Comparison of ENCODE assay signal across 1 cellular context in the genomic region with DNA sequence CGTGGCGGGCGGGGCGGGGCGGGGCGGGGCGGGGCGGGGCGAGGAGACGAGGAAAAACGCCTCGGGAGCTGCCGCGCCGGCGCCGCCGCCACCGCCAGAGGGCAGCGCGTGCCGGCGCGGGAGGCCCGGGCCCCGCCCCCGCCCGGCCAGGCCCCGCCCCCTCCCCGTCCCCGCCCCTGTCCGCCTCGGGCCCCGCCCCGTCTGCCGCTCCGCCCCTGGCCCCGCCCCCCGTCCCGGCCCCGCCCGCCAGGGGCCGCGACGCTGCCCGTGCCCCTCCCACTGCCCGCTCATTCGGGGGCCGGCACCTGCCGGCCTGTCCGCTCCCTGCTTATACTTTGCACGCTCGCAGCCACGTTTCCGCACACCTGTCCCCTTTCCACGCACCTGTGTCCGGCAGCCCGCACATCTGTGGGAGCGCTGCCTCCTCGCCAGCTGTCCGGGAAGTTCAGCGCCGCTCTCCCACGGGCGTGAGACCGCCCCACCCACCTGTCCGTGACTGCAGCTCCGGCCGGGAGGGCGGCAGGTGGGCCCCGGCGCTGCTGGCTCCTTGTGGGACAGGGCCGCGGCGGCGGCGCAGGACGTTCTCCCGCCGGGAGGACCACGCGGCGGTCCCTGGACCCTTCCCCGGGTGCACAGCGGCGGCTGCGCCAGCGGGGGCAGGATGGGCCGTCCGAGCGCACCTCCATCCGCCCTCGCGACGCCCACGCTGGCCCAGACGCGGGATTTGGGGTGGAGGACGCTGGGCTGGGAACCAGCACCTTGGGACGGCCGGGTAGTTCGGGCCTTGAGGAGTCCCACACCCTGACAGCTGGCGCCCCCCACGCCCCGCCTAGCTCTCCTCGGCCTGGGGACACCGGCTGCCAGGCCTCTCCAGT.
A peak's percentile ranks its signal among the peaks of the same experiment; 100 is the strongest.
TF ChIP-seq lines count a peak whose summit lies in the region.

No MANE protein-coding gene starts in this region.

TF ChIP-seq in HepG2, 621 proteins besides CTCF, POLR2A, EP300 and RAD21 (continued from another document and continues in another):
- TF ChIP-seq, protein P1, sequence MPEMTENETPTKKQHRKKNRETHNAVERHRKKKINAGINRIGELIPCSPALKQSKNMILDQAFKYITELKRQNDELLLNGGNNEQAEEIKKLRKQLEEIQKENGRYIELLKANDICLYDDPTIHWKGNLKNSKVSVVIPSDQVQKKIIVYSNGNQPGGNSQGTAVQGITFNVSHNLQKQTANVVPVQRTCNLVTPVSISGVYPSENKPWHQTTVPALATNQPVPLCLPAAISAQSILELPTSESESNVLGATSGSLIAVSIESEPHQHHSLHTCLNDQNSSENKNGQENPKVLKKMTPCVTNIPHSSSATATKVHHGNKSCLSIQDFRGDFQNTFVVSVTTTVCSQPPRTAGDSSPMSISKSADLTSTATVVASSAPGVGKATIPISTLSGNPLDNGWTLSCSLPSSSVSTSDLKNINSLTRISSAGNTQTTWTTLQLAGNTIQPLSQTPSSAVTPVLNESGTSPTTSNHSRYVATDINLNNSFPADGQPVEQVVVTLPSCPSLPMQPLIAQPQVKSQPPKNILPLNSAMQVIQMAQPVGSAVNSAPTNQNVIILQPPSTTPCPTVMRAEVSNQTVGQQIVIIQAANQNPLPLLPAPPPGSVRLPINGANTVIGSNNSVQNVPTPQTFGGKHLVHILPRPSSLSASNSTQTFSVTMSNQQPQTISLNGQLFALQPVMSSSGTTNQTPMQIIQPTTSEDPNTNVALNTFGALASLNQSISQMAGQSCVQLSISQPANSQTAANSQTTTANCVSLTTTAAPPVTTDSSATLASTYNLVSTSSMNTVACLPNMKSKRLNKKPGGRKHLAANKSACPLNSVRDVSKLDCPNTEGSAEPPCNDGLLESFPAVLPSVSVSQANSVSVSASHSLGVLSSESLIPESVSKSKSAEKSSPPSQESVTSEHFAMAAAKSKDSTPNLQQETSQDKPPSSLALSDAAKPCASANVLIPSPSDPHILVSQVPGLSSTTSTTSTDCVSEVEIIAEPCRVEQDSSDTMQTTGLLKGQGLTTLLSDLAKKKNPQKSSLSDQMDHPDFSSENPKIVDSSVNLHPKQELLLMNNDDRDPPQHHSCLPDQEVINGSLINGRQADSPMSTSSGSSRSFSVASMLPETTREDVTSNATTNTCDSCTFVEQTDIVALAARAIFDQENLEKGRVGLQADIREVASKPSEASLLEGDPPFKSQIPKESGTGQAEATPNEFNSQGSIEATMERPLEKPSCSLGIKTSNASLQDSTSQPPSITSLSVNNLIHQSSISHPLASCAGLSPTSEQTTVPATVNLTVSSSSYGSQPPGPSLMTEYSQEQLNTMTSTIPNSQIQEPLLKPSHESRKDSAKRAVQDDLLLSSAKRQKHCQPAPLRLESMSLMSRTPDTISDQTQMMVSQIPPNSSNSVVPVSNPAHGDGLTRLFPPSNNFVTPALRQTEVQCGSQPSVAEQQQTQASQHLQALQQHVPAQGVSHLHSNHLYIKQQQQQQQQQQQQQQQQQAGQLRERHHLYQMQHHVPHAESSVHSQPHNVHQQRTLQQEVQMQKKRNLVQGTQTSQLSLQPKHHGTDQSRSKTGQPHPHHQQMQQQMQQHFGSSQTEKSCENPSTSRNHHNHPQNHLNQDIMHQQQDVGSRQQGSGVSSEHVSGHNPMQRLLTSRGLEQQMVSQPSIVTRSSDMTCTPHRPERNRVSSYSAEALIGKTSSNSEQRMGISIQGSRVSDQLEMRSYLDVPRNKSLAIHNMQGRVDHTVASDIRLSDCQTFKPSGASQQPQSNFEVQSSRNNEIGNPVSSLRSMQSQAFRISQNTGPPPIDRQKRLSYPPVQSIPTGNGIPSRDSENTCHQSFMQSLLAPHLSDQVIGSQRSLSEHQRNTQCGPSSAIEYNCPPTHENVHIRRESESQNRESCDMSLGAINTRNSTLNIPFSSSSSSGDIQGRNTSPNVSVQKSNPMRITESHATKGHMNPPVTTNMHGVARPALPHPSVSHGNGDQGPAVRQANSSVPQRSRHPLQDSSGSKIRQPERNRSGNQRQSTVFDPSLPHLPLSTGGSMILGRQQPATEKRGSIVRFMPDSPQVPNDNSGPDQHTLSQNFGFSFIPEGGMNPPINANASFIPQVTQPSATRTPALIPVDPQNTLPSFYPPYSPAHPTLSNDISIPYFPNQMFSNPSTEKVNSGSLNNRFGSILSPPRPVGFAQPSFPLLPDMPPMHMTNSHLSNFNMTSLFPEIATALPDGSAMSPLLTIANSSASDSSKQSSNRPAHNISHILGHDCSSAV (CRISPR knock-in tag; IDR thresholded peaks at IDR 0.05; ENCODE audit: borderline replicate concordance): no peak
- TF ChIP-seq ZNF180 (CRISPR knock-in tag; IDR thresholded peaks at IDR 0.05; ENCODE audit: borderline replicate concordance, low read depth) (no peak), ZNF780A (CRISPR knock-in tag; IDR thresholded peaks at IDR 0.05) (0 out of 2 replicates have a peak, but pooled peaks have one; percentile 32), ZNF652 (CRISPR knock-in tag; IDR thresholded peaks at IDR 0.05; ENCODE audit: borderline replicate concordance, low read depth) (no peak), ZNF672 (CRISPR knock-in tag; IDR thresholded peaks at IDR 0.05) (no peak), RNF2 (conservative IDR thresholded peaks at IDR 0.05; ENCODE audit: low read depth) (no peak; the same call in 1 of the 2 replicates), RFXANK (CRISPR knock-in tag; IDR thresholded peaks at IDR 0.05) (no peak), GTF2F1 (IDR thresholded peaks at IDR 0.05; ENCODE audit: low read length) (no peak), IKZF1 (IDR thresholded peaks at IDR 0.05) (no peak), CBX5 (CRISPR knock-in tag; IDR thresholded peaks at IDR 0.05; ENCODE audit: borderline replicate concordance) (no peak), CBFB (CRISPR knock-in tag; IDR thresholded peaks at IDR 0.05) (no peak), ZSCAN29 (CRISPR knock-in tag; conservative IDR thresholded peaks at IDR 0.05) (no peak), ZNF562 (CRISPR knock-in tag; IDR thresholded peaks at IDR 0.05; ENCODE audit: borderline replicate concordance) (no peak), ZNF790 (CRISPR knock-in tag; IDR thresholded peaks at IDR 0.05; ENCODE audit: borderline replicate concordance) (no peak), PHB2 (IDR thresholded peaks at IDR 0.05; ENCODE audit: partially characterized antibody) (no peak), ZNF251 (CRISPR knock-in tag; IDR thresholded peaks at IDR 0.05) (no peak), MAFG (CRISPR knock-in tag; IDR thresholded peaks at IDR 0.05) (no peak)
- TF ChIP-seq, protein P2, sequence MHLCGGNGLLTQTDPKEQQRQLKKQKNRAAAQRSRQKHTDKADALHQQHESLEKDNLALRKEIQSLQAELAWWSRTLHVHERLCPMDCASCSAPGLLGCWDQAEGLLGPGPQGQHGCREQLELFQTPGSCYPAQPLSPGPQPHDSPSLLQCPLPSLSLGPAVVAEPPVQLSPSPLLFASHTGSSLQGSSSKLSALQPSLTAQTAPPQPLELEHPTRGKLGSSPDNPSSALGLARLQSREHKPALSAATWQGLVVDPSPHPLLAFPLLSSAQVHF (CRISPR knock-in tag; IDR thresholded peaks at IDR 0.05): no peak; the same call in 1 of the 2 replicates
- TF ChIP-seq, protein P3, sequence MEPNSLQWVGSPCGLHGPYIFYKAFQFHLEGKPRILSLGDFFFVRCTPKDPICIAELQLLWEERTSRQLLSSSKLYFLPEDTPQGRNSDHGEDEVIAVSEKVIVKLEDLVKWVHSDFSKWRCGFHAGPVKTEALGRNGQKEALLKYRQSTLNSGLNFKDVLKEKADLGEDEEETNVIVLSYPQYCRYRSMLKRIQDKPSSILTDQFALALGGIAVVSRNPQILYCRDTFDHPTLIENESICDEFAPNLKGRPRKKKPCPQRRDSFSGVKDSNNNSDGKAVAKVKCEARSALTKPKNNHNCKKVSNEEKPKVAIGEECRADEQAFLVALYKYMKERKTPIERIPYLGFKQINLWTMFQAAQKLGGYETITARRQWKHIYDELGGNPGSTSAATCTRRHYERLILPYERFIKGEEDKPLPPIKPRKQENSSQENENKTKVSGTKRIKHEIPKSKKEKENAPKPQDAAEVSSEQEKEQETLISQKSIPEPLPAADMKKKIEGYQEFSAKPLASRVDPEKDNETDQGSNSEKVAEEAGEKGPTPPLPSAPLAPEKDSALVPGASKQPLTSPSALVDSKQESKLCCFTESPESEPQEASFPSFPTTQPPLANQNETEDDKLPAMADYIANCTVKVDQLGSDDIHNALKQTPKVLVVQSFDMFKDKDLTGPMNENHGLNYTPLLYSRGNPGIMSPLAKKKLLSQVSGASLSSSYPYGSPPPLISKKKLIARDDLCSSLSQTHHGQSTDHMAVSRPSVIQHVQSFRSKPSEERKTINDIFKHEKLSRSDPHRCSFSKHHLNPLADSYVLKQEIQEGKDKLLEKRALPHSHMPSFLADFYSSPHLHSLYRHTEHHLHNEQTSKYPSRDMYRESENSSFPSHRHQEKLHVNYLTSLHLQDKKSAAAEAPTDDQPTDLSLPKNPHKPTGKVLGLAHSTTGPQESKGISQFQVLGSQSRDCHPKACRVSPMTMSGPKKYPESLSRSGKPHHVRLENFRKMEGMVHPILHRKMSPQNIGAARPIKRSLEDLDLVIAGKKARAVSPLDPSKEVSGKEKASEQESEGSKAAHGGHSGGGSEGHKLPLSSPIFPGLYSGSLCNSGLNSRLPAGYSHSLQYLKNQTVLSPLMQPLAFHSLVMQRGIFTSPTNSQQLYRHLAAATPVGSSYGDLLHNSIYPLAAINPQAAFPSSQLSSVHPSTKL (CRISPR knock-in tag; IDR thresholded peaks at IDR 0.05): no peak
- TF ChIP-seq, protein P4, sequence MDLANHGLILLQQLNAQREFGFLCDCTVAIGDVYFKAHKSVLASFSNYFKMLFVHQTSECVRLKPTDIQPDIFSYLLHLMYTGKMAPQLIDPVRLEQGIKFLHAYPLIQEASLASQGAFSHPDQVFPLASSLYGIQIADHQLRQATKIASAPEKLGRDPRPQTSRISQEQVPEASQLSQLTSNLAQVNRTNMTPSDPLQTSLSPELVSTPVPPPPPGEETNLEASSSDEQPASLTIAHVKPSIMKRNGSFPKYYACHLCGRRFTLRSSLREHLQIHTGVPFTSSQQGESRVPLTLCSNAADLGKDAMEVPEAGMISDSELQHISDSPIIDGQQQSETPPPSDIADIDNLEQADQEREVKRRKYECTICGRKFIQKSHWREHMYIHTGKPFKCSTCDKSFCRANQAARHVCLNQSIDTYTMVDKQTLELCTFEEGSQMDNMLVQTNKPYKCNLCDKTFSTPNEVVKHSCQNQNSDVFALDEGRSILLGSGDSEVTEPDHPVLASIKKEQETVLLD (CRISPR knock-in tag; IDR thresholded peaks at IDR 0.05; ENCODE audit: low read depth): no peak
- TF ChIP-seq, protein P5, sequence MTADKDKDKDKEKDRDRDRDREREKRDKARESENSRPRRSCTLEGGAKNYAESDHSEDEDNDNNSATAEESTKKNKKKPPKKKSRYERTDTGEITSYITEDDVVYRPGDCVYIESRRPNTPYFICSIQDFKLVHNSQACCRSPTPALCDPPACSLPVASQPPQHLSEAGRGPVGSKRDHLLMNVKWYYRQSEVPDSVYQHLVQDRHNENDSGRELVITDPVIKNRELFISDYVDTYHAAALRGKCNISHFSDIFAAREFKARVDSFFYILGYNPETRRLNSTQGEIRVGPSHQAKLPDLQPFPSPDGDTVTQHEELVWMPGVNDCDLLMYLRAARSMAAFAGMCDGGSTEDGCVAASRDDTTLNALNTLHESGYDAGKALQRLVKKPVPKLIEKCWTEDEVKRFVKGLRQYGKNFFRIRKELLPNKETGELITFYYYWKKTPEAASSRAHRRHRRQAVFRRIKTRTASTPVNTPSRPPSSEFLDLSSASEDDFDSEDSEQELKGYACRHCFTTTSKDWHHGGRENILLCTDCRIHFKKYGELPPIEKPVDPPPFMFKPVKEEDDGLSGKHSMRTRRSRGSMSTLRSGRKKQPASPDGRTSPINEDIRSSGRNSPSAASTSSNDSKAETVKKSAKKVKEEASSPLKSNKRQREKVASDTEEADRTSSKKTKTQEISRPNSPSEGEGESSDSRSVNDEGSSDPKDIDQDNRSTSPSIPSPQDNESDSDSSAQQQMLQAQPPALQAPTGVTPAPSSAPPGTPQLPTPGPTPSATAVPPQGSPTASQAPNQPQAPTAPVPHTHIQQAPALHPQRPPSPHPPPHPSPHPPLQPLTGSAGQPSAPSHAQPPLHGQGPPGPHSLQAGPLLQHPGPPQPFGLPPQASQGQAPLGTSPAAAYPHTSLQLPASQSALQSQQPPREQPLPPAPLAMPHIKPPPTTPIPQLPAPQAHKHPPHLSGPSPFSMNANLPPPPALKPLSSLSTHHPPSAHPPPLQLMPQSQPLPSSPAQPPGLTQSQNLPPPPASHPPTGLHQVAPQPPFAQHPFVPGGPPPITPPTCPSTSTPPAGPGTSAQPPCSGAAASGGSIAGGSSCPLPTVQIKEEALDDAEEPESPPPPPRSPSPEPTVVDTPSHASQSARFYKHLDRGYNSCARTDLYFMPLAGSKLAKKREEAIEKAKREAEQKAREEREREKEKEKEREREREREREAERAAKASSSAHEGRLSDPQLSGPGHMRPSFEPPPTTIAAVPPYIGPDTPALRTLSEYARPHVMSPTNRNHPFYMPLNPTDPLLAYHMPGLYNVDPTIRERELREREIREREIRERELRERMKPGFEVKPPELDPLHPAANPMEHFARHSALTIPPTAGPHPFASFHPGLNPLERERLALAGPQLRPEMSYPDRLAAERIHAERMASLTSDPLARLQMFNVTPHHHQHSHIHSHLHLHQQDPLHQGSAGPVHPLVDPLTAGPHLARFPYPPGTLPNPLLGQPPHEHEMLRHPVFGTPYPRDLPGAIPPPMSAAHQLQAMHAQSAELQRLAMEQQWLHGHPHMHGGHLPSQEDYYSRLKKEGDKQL (CRISPR knock-in tag; IDR thresholded peaks at IDR 0.05; ENCODE audit: low read depth): no peak
- TF ChIP-seq, protein P6, sequence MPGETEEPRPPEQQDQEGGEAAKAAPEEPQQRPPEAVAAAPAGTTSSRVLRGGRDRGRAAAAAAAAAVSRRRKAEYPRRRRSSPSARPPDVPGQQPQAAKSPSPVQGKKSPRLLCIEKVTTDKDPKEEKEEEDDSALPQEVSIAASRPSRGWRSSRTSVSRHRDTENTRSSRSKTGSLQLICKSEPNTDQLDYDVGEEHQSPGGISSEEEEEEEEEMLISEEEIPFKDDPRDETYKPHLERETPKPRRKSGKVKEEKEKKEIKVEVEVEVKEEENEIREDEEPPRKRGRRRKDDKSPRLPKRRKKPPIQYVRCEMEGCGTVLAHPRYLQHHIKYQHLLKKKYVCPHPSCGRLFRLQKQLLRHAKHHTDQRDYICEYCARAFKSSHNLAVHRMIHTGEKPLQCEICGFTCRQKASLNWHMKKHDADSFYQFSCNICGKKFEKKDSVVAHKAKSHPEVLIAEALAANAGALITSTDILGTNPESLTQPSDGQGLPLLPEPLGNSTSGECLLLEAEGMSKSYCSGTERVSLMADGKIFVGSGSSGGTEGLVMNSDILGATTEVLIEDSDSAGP (CRISPR knock-in tag; IDR thresholded peaks at IDR 0.05; ENCODE audit: borderline replicate concordance): peak; percentile 72
- TF ChIP-seq, protein P7, sequence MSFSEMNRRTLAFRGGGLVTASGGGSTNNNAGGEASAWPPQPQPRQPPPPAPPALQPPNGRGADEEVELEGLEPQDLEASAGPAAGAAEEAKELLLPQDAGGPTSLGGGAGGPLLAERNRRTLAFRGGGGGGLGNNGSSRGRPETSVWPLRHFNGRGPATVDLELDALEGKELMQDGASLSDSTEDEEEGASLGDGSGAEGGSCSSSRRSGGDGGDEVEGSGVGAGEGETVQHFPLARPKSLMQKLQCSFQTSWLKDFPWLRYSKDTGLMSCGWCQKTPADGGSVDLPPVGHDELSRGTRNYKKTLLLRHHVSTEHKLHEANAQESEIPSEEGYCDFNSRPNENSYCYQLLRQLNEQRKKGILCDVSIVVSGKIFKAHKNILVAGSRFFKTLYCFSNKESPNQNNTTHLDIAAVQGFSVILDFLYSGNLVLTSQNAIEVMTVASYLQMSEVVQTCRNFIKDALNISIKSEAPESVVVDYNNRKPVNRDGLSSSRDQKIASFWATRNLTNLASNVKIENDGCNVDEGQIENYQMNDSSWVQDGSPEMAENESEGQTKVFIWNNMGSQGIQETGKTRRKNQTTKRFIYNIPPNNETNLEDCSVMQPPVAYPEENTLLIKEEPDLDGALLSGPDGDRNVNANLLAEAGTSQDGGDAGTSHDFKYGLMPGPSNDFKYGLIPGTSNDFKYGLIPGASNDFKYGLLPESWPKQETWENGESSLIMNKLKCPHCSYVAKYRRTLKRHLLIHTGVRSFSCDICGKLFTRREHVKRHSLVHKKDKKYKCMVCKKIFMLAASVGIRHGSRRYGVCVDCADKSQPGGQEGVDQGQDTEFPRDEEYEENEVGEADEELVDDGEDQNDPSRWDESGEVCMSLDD (CRISPR knock-in tag; IDR thresholded peaks at IDR 0.05; ENCODE audit: borderline replicate concordance): no peak
